ENCODE assay signal across 21 cellular contexts in the genomic region with DNA sequence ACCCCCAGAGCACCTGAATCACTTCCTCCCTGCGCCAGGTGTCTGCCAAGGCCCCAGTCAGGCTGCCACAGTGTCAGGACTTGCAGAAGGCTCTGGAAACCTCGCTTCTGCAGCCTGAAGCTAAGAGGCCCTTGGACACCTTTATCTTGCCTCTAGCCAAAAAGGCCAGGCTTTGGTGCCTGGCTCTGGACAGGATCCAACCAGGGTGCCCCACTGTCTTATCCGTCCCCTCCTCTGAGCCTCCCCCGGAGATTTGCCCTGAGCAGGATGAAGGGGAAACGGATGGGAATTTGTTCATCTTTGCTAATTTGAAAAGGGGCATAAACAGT. TPM values are rescaled to one million over a fixed set of nuclear protein-coding genes. Genes with fewer than 3 reads are reported as not detected.
A peak's percentile ranks its signal among the peaks of the same experiment; 100 is the strongest.
DNase-seq lines count a peak whose midpoint lies in the region; ATAC-seq and TF ChIP-seq lines count a peak whose summit lies in the region.
"Had no signal": no experiment of that assay in that cellular context is flagged by ENCODE, and none has a peak within 500 bp of the region (broad histone marks: within the 10 kb centered on the region; RNA-seq: fewer than 3 reads in every experiment).

No MANE protein-coding gene starts in this region.

- no peak for ATAC-seq in natural killer cell
- ATAC-seq in GM18520 (IDR thresholded peaks at IDR 0.05; ENCODE audit: unreplicated experiment): no peak
- ATAC-seq in esophagus mucosa: no peak
- ATAC-seq: activated CD8-positive, alpha-beta memory T cell treated with anti-CD3 and anti-CD28 coated beads, Interleukin-2, amount 10 ng/mL, durations not matched to agents 7 days and 5 days; CD8-positive, alpha-beta T cell; naive thymus-derived CD8-positive, alpha-beta T cell; stimulated activated naive CD8-positive, alpha-beta T cell treated with anti-CD3 and anti-CD28 coated beads, Interleukin-15, amount 100 ng/mL, for 72 hours had no signal

- no peak overlapping the region for H3K27ac Mint-ChIP-seq in natural killer cell
- H3K27ac Mint-ChIP-seq: activated CD8-positive, alpha-beta memory T cell treated with anti-CD3 and anti-CD28 coated beads, Interleukin-2, amount 10 ng/mL, durations not matched to agents 7 days and 5 days; CD8-positive, alpha-beta T cell; T-helper 1 cell treated with Interleukin-12 subunit alpha and Interleukin-12 subunit beta and Interleukin-4 antibody, amounts not matched to agents 30 μg/mL and 1 μg/mL, for 36 hours had no signal

- CTCF ChIA-PET in RWPE1 (lab: Yijun Ruan, JAX): interaction anchor here (0.5 to 1.4 kb wide), 5 partner anchors 8 to 210 kb away, joined by 3 to 7 read pairs (median 4); no protein-coding TSS in a partner anchor

- in situ Hi-C loops in transverse colon (cut with MboI; ENCODE audit: low pct_ligation_motif_present in 1 of 4, low pct_unique_long_range_greater_than_20kb in 1 of 4, low sequenced_read_pairs in 3 of 4): no loop called here

- DNase-seq in NCI-H748 (lab: John Stamatoyannopoulos, UW; ENCODE audit: unreplicated experiment) (peak; percentile 49), NCI-H748 treated with DMSO at 0.1 percent for 48 hours (lab: John Stamatoyannopoulos, UW) (no peak), RWPE1 (ENCODE audit: low spot score) (no peak), esophagus squamous epithelium (lab: John Stamatoyannopoulos, UW) (no peak), transverse colon (no peak), natural killer cell (no peak)
- DNase-seq: activated CD4-positive, CD25-positive, alpha-beta regulatory T cell; activated CD8-positive, alpha-beta memory T cell treated with anti-CD3 and anti-CD28 coated beads, Interleukin-2, amount 10 ng/mL, durations not matched to agents 7 days and 5 days; activated gamma-delta T cell; amniotic stem cell; CD8-positive, alpha-beta T cell; colonic mucosa; naive thymus-derived CD8-positive, alpha-beta T cell; NCI-H187 treated with DMSO at 0.1 percent for 48 hours; SHP77; stimulated activated naive CD8-positive, alpha-beta T cell treated with anti-CD3 and anti-CD28 coated beads, Interleukin-15, amount 100 ng/mL, for 72 hours had no signal

- H3K36me3 ChIP-seq in esophagus squamous epithelium (no peaks in the 10 kb centered on the region), transverse colon (no peaks in the 10 kb centered on the region)
- H3K36me3 ChIP-seq: colonic mucosa had no signal

- no peak for TF ChIP-seq EP300 in transverse colon (IDR thresholded peaks at IDR 0.05; ENCODE audit: low read depth)

- WGBS in esophagus squamous epithelium, 2 donors: 43 to 50% methylated on average over 1 to 3 of the region's 5 CpGs
- 78% methylated on average over 5 of the region's 5 CpGs; no CpG with 5 or more reads in 1 of the 2 donors for WGBS in transverse colon (ENCODE audit: low coverage in 1 of 2), 2 donors

- POLR2A ChIA-PET in RWPE1 (lab: Yijun Ruan, JAX; ENCODE audit: low non-redundant PET): interaction anchor here (0.7 kb wide), 1 partner anchor 11 kb away, joined by 3 read pairs; no protein-coding TSS in a partner anchor

- no peak for TF ChIP-seq CTCF in RWPE1 (conservative IDR thresholded peaks at IDR 0.05; ENCODE audit: low read depth)
- no peak for TF ChIP-seq CTCF in esophagus squamous epithelium (IDR thresholded peaks at IDR 0.05)
- no peak for TF ChIP-seq CTCF in transverse colon (IDR thresholded peaks at IDR 0.05)
- TF ChIP-seq CTCF in natural killer cell (IDR thresholded peaks at IDR 0.05): no peak

- H3K4me3 ChIP-seq in esophagus squamous epithelium (no peak overlapping the region), transverse colon (no peak overlapping the region)
- H3K4me3 ChIP-seq: colonic mucosa, lung, psoas muscle had no signal

- H3K36me3 Mint-ChIP-seq in natural killer cell: no peaks in the 10 kb centered on the region
- H3K36me3 Mint-ChIP-seq: activated CD8-positive, alpha-beta memory T cell treated with anti-CD3 and anti-CD28 coated beads, Interleukin-2, amount 10 ng/mL, durations not matched to agents 7 days and 5 days; CD8-positive, alpha-beta T cell; naive thymus-derived CD8-positive, alpha-beta T cell had no signal

- H3K27me3 ChIP-seq in esophagus squamous epithelium (peaks cover 0 to 14% (median 0%) of the 10 kb centered on the region in 4 donors), transverse colon (no peaks in the 10 kb centered on the region)
- H3K27me3 ChIP-seq: colonic mucosa had no signal

- no peaks in the 10 kb centered on the region for H3K9me3 ChIP-seq in esophagus squamous epithelium
- no peaks in the 10 kb centered on the region for H3K9me3 ChIP-seq in transverse colon
- H3K9me3 ChIP-seq: colonic mucosa, psoas muscle had no signal

- TF ChIP-seq POLR2A in esophagus squamous epithelium (IDR thresholded peaks at IDR 0.05) (no peak), transverse colon (IDR thresholded peaks at IDR 0.05) (no peak)

- H3K27me3 Mint-ChIP-seq in natural killer cell (ENCODE audit: low read depth in 2 of 2): no peaks in the 10 kb centered on the region
- H3K27me3 Mint-ChIP-seq: activated CD8-positive, alpha-beta memory T cell treated with anti-CD3 and anti-CD28 coated beads, Interleukin-2, amount 10 ng/mL, durations not matched to agents 7 days and 5 days; naive thymus-derived CD8-positive, alpha-beta T cell; stimulated activated naive CD8-positive, alpha-beta T cell treated with anti-CD3 and anti-CD28 coated beads, Interleukin-15, amount 100 ng/mL, for 72 hours had no signal

- intact Hi-C loops in esophagus squamous epithelium (cut with DNase I): no loop called here
- intact Hi-C loops in transverse colon (cut with DNase I; ENCODE audit: low total_unique reads): no loop called here
- intact Hi-C loops in natural killer cell (cut with micrococcal nuclease): no loop called here

- peaks cover 0 to 16% of the 10 kb centered on the region in 2 donors for H3K4me1 Mint-ChIP-seq in natural killer cell
- H3K4me1 Mint-ChIP-seq: activated CD8-positive, alpha-beta memory T cell treated with anti-CD3 and anti-CD28 coated beads, Interleukin-2, amount 10 ng/mL, durations not matched to agents 7 days and 5 days; stimulated activated naive CD8-positive, alpha-beta T cell treated with anti-CD3 and anti-CD28 coated beads, Interleukin-15, amount 100 ng/mL, for 72 hours had no signal

- H3K4me3 Mint-ChIP-seq in natural killer cell: no peak overlapping the region
- H3K4me3 Mint-ChIP-seq: activated CD8-positive, alpha-beta memory T cell treated with anti-CD3 and anti-CD28 coated beads, Interleukin-2, amount 10 ng/mL, durations not matched to agents 7 days and 5 days; CD8-positive, alpha-beta T cell; naive thymus-derived CD8-positive, alpha-beta T cell; stimulated activated naive CD8-positive, alpha-beta T cell treated with anti-CD3 and anti-CD28 coated beads, Interleukin-15, amount 100 ng/mL, for 72 hours; T-helper 1 cell treated with Interleukin-12 subunit alpha and Interleukin-12 subunit beta and Interleukin-4 antibody, amounts not matched to agents 30 μg/mL and 1 μg/mL, for 36 hours had no signal

- H3K4me1 ChIP-seq in esophagus squamous epithelium (peaks cover 19 to 70% (median 38%) of the 10 kb centered on the region in 3 donors), transverse colon (peaks cover 8 to 34% (median 24%) of the 10 kb centered on the region in 4 donors)

- H3K9me3 Mint-ChIP-seq in natural killer cell: no peaks in the 10 kb centered on the region
- H3K9me3 Mint-ChIP-seq: CD8-positive, alpha-beta T cell; naive thymus-derived CD8-positive, alpha-beta T cell; stimulated activated naive CD8-positive, alpha-beta T cell treated with anti-CD3 and anti-CD28 coated beads, Interleukin-15, amount 100 ng/mL, for 72 hours; T-helper 1 cell treated with Interleukin-12 subunit alpha and Interleukin-12 subunit beta and Interleukin-4 antibody, amounts not matched to agents 30 μg/mL and 1 μg/mL, for 36 hours had no signal

- H3K27ac ChIP-seq in RWPE1 (peak overlapping the region; percentile 99), esophagus squamous epithelium (peak overlapping the region; percentile 70 to 81 (median 76)), transverse colon (peak overlapping the region in 3 of 4 donors; percentile 0 to 39 (median 30))
- H3K27ac ChIP-seq: psoas muscle had no signal

RNA-seq across cellular contexts. Expression of a gene that starts 12.8 kb away (rescaled TPM):
- total RNA-seq in esophagus squamous epithelium (10 to 100 TPM; 57.3 to 68.4 (median 65.3) TPM), transverse colon (100 to 1,000 TPM; 118 to 191 (median 143) TPM), natural killer cell (100 to 1,000 TPM in 1 of 3 donors, 10 to 100 TPM in 2; 83.1 to 114 (median 94.5) TPM), esophagus mucosa (121 TPM)

Comparison
In these comparisons a context has a peak if more than half of its experiments do, and no peak if none do; other contexts are left out.
1. H3K27ac ChIP-seq: peak in every context shown above with its lines; median percentile 99 in RWPE1; 76 in esophagus squamous epithelium; 30 in transverse colon.